ENCODE assay signal across 8 cellular contexts in the genomic region with DNA sequence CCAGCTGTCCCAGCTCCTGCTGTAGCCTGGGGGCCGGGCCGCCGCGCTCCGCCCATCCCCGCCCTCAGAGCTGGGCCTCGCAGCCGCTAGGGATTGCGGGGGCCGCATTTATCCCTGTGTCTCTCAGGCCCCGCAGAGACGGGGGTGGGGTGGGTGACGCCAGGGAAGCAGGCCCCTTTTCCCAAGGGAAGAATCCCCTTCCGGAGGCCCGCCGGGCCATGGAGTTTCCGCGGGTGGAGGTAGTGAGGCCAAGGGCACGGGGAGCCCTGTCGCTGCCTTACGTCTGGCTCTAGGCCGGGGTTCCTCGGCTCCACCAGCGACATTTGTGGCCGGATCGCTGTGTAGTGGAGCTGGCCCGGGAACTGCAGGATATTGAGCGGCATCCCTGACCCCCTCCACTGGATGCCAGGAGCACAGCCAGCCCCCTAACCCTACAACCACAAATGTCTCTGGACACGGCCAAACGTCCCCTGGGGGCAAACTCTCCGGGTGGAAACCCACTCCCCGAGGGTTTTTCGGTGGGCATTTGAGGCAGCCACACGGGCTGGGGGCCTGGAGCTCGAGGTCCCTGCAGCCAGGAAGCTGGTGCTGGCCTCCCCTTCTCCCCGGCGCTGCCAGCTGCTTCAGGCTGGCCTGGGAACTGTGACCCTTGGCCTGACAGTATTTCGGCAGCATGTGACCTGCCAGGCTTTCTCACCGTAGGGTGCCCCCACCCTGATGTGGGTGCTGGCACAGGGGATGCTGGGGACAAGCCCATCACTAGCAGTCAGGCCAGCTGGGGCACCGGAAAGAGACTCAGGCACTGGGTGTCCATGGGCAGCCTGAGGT. TPM values are rescaled to one million over a fixed set of nuclear protein-coding genes. Genes with fewer than 3 reads are reported as not detected.
DNase-seq lines count a peak whose midpoint lies in the region; ATAC-seq and TF ChIP-seq lines count a peak whose summit lies in the region.

No MANE protein-coding gene starts in this region.

- H3K27ac ChIP-seq in ACC112 (ENCODE audit: low read depth, low read length) (no peak overlapping the region), skeletal muscle tissue (ENCODE audit: low read depth, low read length) (peak overlapping the region; percentile 96)

- peak; percentile 86 for DNase-seq in NCI-H510A treated with DMSO at 0.1 percent for 48 hours (lab: John Stamatoyannopoulos, UW)
- peak; percentile 87 for DNase-seq in MCF 10A (ENCODE audit: unreplicated experiment)
- DNase-seq in islet precursor cell, result peak; percentile 98

- CTCF ChIA-PET in MCF 10A (lab: Yijun Ruan, JAX), result interaction anchor here (0.7 to 9.3 kb wide), 9 partner anchors 11 to 1025 kb away, joined by 3 to 283 read pairs (median 4); a partner anchor contains a TSS

- peak overlapping the region; percentile 40 for H3K4me3 Mint-ChIP-seq in MCF 10A (ENCODE audit: unreplicated experiment)

- no peaks in the 10 kb centered on the region for H3K4me1 ChIP-seq in ACC112 (ENCODE audit: control insufficient read depth, insufficient read depth, low read length, unreplicated experiment)
- H3K4me1 ChIP-seq in skeletal muscle tissue (ENCODE audit: control insufficient read depth in 3 of 3, insufficient read depth in 3 of 3, low read length in 3 of 3), result peaks cover 51 to 66% (median 65%) of the 10 kb centered on the region in 3 donors

- ATAC-seq in GM18502 (IDR thresholded peaks at IDR 0.05; ENCODE audit: poor library complexity, unreplicated experiment) (peak; percentile 35), HG02970 (IDR thresholded peaks at IDR 0.05; ENCODE audit: low FRiP score, unreplicated experiment) (peak; percentile 63), HG03025 (IDR thresholded peaks at IDR 0.05; ENCODE audit: low FRiP score, unreplicated experiment) (no peak)

- H3K4me3 ChIP-seq in ACC112 (ENCODE audit: low read depth, low read length), result peak overlapping the region; percentile 69
- H3K4me3 ChIP-seq in skeletal muscle tissue (ENCODE audit: low read length in 3 of 3), result peak overlapping the region; percentile 56 to 73 (median 63)

- H3K9ac ChIP-seq in skeletal muscle tissue (ENCODE audit: low read depth in 1 of 3, low read length in 3 of 3), result peak overlapping the region; percentile 87 to 96 (median 89)

- H3K79me2 ChIP-seq in ACC112 (ENCODE audit: control insufficient read depth, insufficient read depth, low read length, unreplicated experiment), result no peaks in the 10 kb centered on the region

- no peaks in the 10 kb centered on the region for H3K9me3 ChIP-seq in skeletal muscle tissue (ENCODE audit: control insufficient read depth in 3 of 3, low read length in 3 of 3)

- H3K36me3 ChIP-seq in ACC112 (ENCODE audit: insufficient read depth, low read length) (no peaks in the 10 kb centered on the region), skeletal muscle tissue (ENCODE audit: control insufficient read depth in 3 of 3, insufficient read depth in 3 of 3, low read length in 3 of 3) (no peaks in the 10 kb centered on the region)

- H3K27me3 ChIP-seq in ACC112 (ENCODE audit: insufficient read depth, low read length) (peaks cover 15% of the 10 kb centered on the region; the same call in 1 of the 2 replicates), skeletal muscle tissue (ENCODE audit: control insufficient read depth in 3 of 3, insufficient read depth in 3 of 3, low read length in 3 of 3) (no peaks in the 10 kb centered on the region)

- peaks cover 5% of the 10 kb centered on the region for H3K36me3 Mint-ChIP-seq in MCF 10A (ENCODE audit: insufficient read depth, unreplicated experiment)

- POLR2A ChIA-PET in MCF 10A (lab: Yijun Ruan, JAX), result interaction anchor here (0.7 to 6.8 kb wide), 7 partner anchors 11 to 295 kb away, joined by 3 to 46 read pairs (median 8); a partner anchor contains a TSS

- TF ChIP-seq CTCF in MCF 10A (IDR thresholded peaks at IDR 0.05; ENCODE audit: unreplicated experiment), result no peak

- H3K27me3 Mint-ChIP-seq in MCF 10A (ENCODE audit: insufficient read depth, unreplicated experiment), result no peaks in the 10 kb centered on the region

- no TSS peak for BruUV-seq in MCF 10A (replicated peaks; lab: Mats Ljungman, UMichigan)

- H3K9me3 Mint-ChIP-seq in MCF 10A (ENCODE audit: unreplicated experiment), result no peaks in the 10 kb centered on the region

- peaks cover 7% of the 10 kb centered on the region for H3K4me1 Mint-ChIP-seq in MCF 10A (ENCODE audit: insufficient read depth, unreplicated experiment)

- peak overlapping the region; percentile 9 for H2AFZ ChIP-seq in ACC112 (ENCODE audit: low read length, unreplicated experiment)

- intact Hi-C loops in MCF 10A (cut with micrococcal nuclease), result loop anchor here (1.0 kb wide), 1 partner anchor 11 kb away; no protein-coding TSS in a partner anchor

- no peak overlapping the region for H3K27ac Mint-ChIP-seq in MCF 10A (ENCODE audit: low read depth, unreplicated experiment)

RNA-seq across cellular contexts. Expression of a gene that starts 12.0 kb away (rescaled TPM):
- not detected in 2 replicates for total RNA-seq in MCF 10A (2022)
- total RNA-seq in skeletal muscle tissue, result 1.0 TPM

RNA-seq across cellular contexts. Expression of a gene that starts 22.5 kb away (rescaled TPM):
- total RNA-seq in MCF 10A (2022), result 17.7 and 20.6 TPM in 2 replicates
- total RNA-seq in skeletal muscle tissue, result 44.4 TPM
